8 cellular contexts compared by ENCODE assay signal in the genomic region with DNA sequence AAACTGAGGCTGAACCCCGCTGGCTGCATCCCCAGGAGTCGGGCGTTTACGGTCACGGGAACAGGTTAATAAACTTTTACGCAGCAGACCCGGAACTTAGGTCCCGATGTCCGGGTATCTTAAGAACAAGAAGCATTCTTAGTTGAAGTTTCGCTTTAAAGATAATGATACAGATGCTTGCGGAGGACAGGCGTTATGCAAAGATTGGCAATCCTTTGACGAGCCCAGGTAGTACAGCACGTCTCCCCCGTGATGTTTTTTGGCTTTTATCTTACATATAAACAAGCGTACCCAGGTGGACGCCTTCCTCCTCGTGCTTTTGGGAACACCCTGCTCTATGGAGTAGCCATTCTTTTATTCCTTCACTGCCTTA. TPM values are rescaled to one million over a fixed set of nuclear protein-coding genes. Genes with fewer than 3 reads are reported as not detected.
A peak's percentile ranks its signal among the peaks of the same experiment; 100 is the strongest.
DNase-seq lines count a peak whose midpoint lies in the region; ATAC-seq and TF ChIP-seq lines count a peak whose summit lies in the region.

No MANE protein-coding gene starts in this region.

- H3K27ac ChIP-seq in AG04450 (ENCODE audit: low read depth, low read length) (peak overlapping the region; percentile 68), caudate nucleus (ENCODE audit: low read depth, low read length) (peak overlapping the region; percentile 97), mucosa of rectum (ENCODE audit: low read depth in 2 of 2, low read length in 2 of 2) (peak overlapping the region; percentile 93 to 97)

- no peak for DNase-seq in AG04450 (ENCODE audit: low read depth, low spot score)
- no peak for DNase-seq in LNCaP clone FGC (ENCODE audit: low read depth)
- DNase-seq in caudate nucleus (lab: John Stamatoyannopoulos, UW) = no peak
- no peak for DNase-seq in HUDEP-2 (lab: John Stamatoyannopoulos, UW; ENCODE audit: unreplicated experiment in 76 of 76)
- DNase-seq in foreskin melanocyte = no peak
- no peak for DNase-seq in DMS 273 (lab: John Stamatoyannopoulos, UW; ENCODE audit: unreplicated experiment)

- POLR2A ChIA-PET in AG04450 (lab: Yijun Ruan, JAX) = interaction anchor here (0.7 to 1.3 kb wide), 3 partner anchors 17 to 151 kb away, joined by 3 to 6 read pairs (median 3); partner anchors contain the start of gene BRSK2

- H3K9me3 ChIP-seq in AG04450 (ENCODE audit: control insufficient read depth, insufficient read depth, low read length) (peaks cover 16% of the 10 kb centered on the region), mucosa of rectum (ENCODE audit: control insufficient read depth in 2 of 2, low read length in 2 of 2) (no peaks in the 10 kb centered on the region)

- H3K36me3 ChIP-seq in mucosa of rectum (ENCODE audit: control insufficient read depth in 2 of 2, insufficient read depth in 2 of 2, low read length in 2 of 2) = peaks cover 0 to 12% of the 10 kb centered on the region in 2 donors

- no peak for TF ChIP-seq CTCF in AG04450 (IDR thresholded peaks at IDR 0.05; ENCODE audit: low read depth, low read length)
- TF ChIP-seq CTCF in LNCaP clone FGC (IDR thresholded peaks at IDR 0.05; ENCODE audit: control insufficient read depth, extremely low read depth, insufficient read depth) = no peak

- no peaks in the 10 kb centered on the region for H3K27me3 ChIP-seq in AG04450 (ENCODE audit: control insufficient read depth, insufficient read depth, low read length)
- H3K27me3 ChIP-seq in mucosa of rectum (ENCODE audit: control insufficient read depth in 2 of 2, insufficient read depth in 2 of 2, low read length in 2 of 2) = no peaks in the 10 kb centered on the region

- peak overlapping the region; percentile 72 for H3K4me3 ChIP-seq in AG04450 (ENCODE audit: low read depth, low read length)
- H3K4me3 ChIP-seq in LNCaP clone FGC (ENCODE audit: low read depth, low read length) = peak overlapping the region; percentile 70
- H3K4me3 ChIP-seq in mucosa of rectum (ENCODE audit: low read length in 2 of 2) = peak overlapping the region; percentile 76 to 85

- no peak for ATAC-seq in HG03469 (IDR thresholded peaks at IDR 0.05; ENCODE audit: unreplicated experiment)

- H3K9ac ChIP-seq in mucosa of rectum (ENCODE audit: low read depth in 1 of 2, low read length in 2 of 2) = peak overlapping the region; percentile 82

- H3K4me1 ChIP-seq in mucosa of rectum (ENCODE audit: control insufficient read depth in 2 of 2, insufficient read depth in 2 of 2, low read length in 2 of 2) = peaks cover 17 to 25% of the 10 kb centered on the region in 2 donors

- CTCF ChIA-PET in AG04450 (lab: Charles Lee) = no interaction called here

RNA-seq across cellular contexts. Expression of gene TOLLIP, which starts 0.9 kb away (rescaled TPM):
- 24.3 and 27.2 TPM in 2 replicates for polyA plus RNA-seq in AG04450 (2011; rRNA removed)
- 29.0 and 34.9 TPM in 2 replicates for polyA minus RNA-seq in AG04450 (2011; rRNA and poly(A)+ RNA removed)
